In genomic region chr17:54901230-54901847, GRCh38 we compare ENCODE assay signal across 8 cellular contexts. TPM values are rescaled to one million over a fixed set of nuclear protein-coding genes. Genes with fewer than 3 reads are reported as not detected.
DNase-seq lines count a peak whose midpoint lies in the region; ATAC-seq, FAIRE-seq and TF ChIP-seq lines count a peak whose summit lies in the region.

No MANE protein-coding gene starts in this region.

- POLR2A ChIA-PET in A673 (lab: Charles Lee; ENCODE audit: low non-redundant PET): no interaction called here

- H3K9me3 Mint-ChIP-seq in activated naive CD4-positive, alpha-beta T cell treated with anti-CD3 and anti-CD28 coated beads, Interleukin-2, amount 50 U/mL, for 72 hours: no peaks in the 10 kb centered on the region

- CTCF ChIA-PET in A673 (lab: Charles Lee): no interaction called here

- no peaks in the 10 kb centered on the region for H3K36me3 Mint-ChIP-seq in activated naive CD4-positive, alpha-beta T cell treated with anti-CD3 and anti-CD28 coated beads, Interleukin-2, amount 50 U/mL, for 72 hours

- H3K9me3 ChIP-seq in A673 (ENCODE audit: low read depth, low read length, poor library complexity, severe bottlenecking) (no peaks in the 10 kb centered on the region), SJCRH30 (replicated peaks) (no peaks in the 10 kb centered on the region)

- DNase-seq in A673 (ENCODE audit: low spot score) (peak; percentile 81), H54 (ENCODE audit: insufficient read length, low spot score) (peak; percentile 53), SJCRH30 (peak in 1 of 2 experiments; percentile 13), fibroblast of the aortic adventitia (ENCODE audit: low read depth) (peak; percentile 60), retinal pigment epithelial cell (ENCODE audit: low read depth) (peak; percentile 36)
- no peak for DNase-seq in activated naive CD4-positive, alpha-beta T cell treated with anti-CD3 and anti-CD28 coated beads, Interleukin-2, amount 50 U/mL, for 72 hours (ENCODE audit: low spot score in 2 of 2)

- H3K27me3 ChIP-seq in A673 (replicated peaks; ENCODE audit: insufficient read depth, low read depth, low read length, poor library complexity) (no peaks in the 10 kb centered on the region), SJCRH30 (no peaks in the 10 kb centered on the region)

- intact Hi-C loops in A673 (cut with micrococcal nuclease; ENCODE audit: unreplicated experiment): no loop called here

- no peak overlapping the region for H3K27ac Mint-ChIP-seq in activated naive CD4-positive, alpha-beta T cell treated with anti-CD3 and anti-CD28 coated beads, Interleukin-2, amount 50 U/mL, for 72 hours

- H3K4me1 ChIP-seq in A673 (ENCODE audit: insufficient read depth, low read length, poor library complexity, severe bottlenecking): peaks cover 9% of the 10 kb centered on the region
- H3K4me1 ChIP-seq in SJCRH30: peaks cover 5% of the 10 kb centered on the region; the same call in 1 of the 2 replicates

- H3K4me3 ChIP-seq in A673 (ENCODE audit: low read depth, low read length, poor library complexity, severe bottlenecking) (peak overlapping the region; percentile 74), SJCRH30 (peak overlapping the region; percentile 57), fibroblast of the aortic adventitia (ENCODE audit: low read depth, low read length) (peak overlapping the region; percentile 76), retinal pigment epithelial cell (ENCODE audit: low read length) (peak overlapping the region; percentile 83)

- BruUV-seq in A673 (replicated peaks; lab: Mats Ljungman, UMichigan): TSS peak; percentile 46

- TF ChIP-seq CTCF in A673 (conservative IDR thresholded peaks at IDR 0.05; ENCODE audit: low read depth, low read length): no peak
- TF ChIP-seq CTCF in fibroblast of the aortic adventitia (IDR thresholded peaks at IDR 0.05; ENCODE audit: insufficient read depth, low read length): no peak
- TF ChIP-seq CTCF in retinal pigment epithelial cell (conservative IDR thresholded peaks at IDR 0.05; ENCODE audit: low read depth, low read length): no peak

- FAIRE-seq in H54 (lab: Jason Lieb, UNC): peak; percentile 69

- H3K27ac ChIP-seq in A673 (ENCODE audit: low read depth, low read length, poor library complexity, severe bottlenecking) (peak overlapping the region; percentile 75), SJCRH30 (no peak overlapping the region; the same call in 1 of the 2 replicates)

- no peak for TF ChIP-seq POLR2A in H54 (IDR thresholded peaks at IDR 0.05; ENCODE audit: low read depth, low read length)

- H3K36me3 ChIP-seq in A673 (ENCODE audit: insufficient read depth, low read length, poor library complexity, severe bottlenecking) (peaks cover 5% of the 10 kb centered on the region), SJCRH30 (no peaks in the 10 kb centered on the region; the same call in 1 of the 2 replicates)

- ATAC-seq in activated naive CD4-positive, alpha-beta T cell treated with anti-CD3 and anti-CD28 coated beads, Interleukin-2, amount 50 U/mL, for 72 hours: no peak
- no peak for ATAC-seq in GM21786 (IDR thresholded peaks at IDR 0.05; ENCODE audit: unreplicated experiment)
- ATAC-seq in HG03280 (IDR thresholded peaks at IDR 0.05; ENCODE audit: unreplicated experiment): no peak

RNA-seq across cellular contexts. Expression of gene TOM1L1, which starts 0.7 kb away (rescaled TPM):
- total RNA-seq in A673 (2021) (55.4 and 60.1 TPM in 2 replicates), fibroblast of the aortic adventitia (ENCODE audit: low replicate concordance) (3.8 and 5.8 TPM in 2 replicates)
- total RNA-seq in SJCRH30 (2014; rRNA removed; shearing (Covaris generic)): 11.1 and 13.1 TPM in 2 replicates
- 1 to 10 TPM; 1.0 to 1.7 TPM for total RNA-seq in activated naive CD4-positive, alpha-beta T cell treated with anti-CD3 and anti-CD28 coated beads, Interleukin-2, amount 50 U/mL, for 72 hours

Comparison
In these comparisons a context has a peak if more than half of its experiments do, and no peak if none do; other contexts are left out.
1. DNase-seq: peak in A673 (single experiment), H54 (single experiment), fibroblast of the aortic adventitia (single experiment) and retinal pigment epithelial cell (single experiment); none in activated naive CD4-positive, alpha-beta T cell treated with anti-CD3 and anti-CD28 coated beads, Interleukin-2, amount 50 U/mL, for 72 hours (0 of 2).
2. Peak in every context shown above with its lines, with median percentiles within 50 percentile points of each other: H3K4me3 ChIP-seq.